ENCODE assay signal across 16 cellular contexts in genomic region chr20:53354314-53354713, GRCh38.
DNase-seq lines count a peak whose midpoint lies in the region; ATAC-seq and TF ChIP-seq lines count a peak whose summit lies in the region.
"Had no signal": no experiment of that assay in that cellular context is flagged by ENCODE, and none has a peak within 500 bp of the region (broad histone marks: within the 10 kb centered on the region; RNA-seq: fewer than 3 reads in every experiment).

No MANE protein-coding gene starts in this region.

- peaks cover 5 to 19% of the 10 kb centered on the region in 2 donors for H3K27me3 Mint-ChIP-seq in stimulated activated naive B cell treated with anti-CD40 and anti-IgM and Interleukin-4, amounts not matched to agents 10 μg/mL and 1 μg/mL and 100 μg/mL, for 72 hours

- DNase-seq in GM12865 (ENCODE audit: low read depth) (peak; percentile 10), DMS114 treated with DMSO at 0.1 percent for 48 hours (lab: John Stamatoyannopoulos, UW; ENCODE audit: unreplicated experiment) (no peak), GM13976 (ENCODE audit: low spot score) (no peak), ovary (no peak)
- no peak for DNase-seq in stimulated activated naive B cell treated with anti-CD40 and anti-IgM and Interleukin-4, amounts not matched to agents 10 μg/mL and 1 μg/mL and 100 μg/mL, for 72 hours
- DNase-seq: C1 segment of cervical spinal cord; Calu3; CD4-positive, alpha-beta memory T cell; COR-L47; DMS153; DND-41; GOT3; HFFc6 had no signal

- H3K79me2 ChIP-seq in OCI-LY3 (ENCODE audit: low read length): no peaks in the 10 kb centered on the region

- in situ Hi-C loops in GM13976 (cut with MboI; ENCODE audit: low sequenced_read_pairs, unreplicated experiment): no loop called here

- 90 to 93% (median 92%) methylated on average over 1 of the region's 1 CpG for WGBS in ovary, 3 donors

- TF ChIP-seq CTCF in GM12865 (IDR thresholded peaks at IDR 0.05; ENCODE audit: insufficient read depth, low read depth, low read length, missing control alignments): no peak
- TF ChIP-seq CTCF in OCI-LY3 (IDR thresholded peaks at IDR 0.05; ENCODE audit: low read depth, low read length): no peak
- no peak for TF ChIP-seq CTCF in GM13976 (IDR thresholded peaks at IDR 0.05; ENCODE audit: borderline replicate concordance, control extremely low read depth, extremely low read depth, insufficient read depth, missing control alignments)
- no peak for TF ChIP-seq CTCF in ovary (IDR thresholded peaks at IDR 0.05)

- H3K27ac ChIP-seq in OCI-LY3 (ENCODE audit: low read length): peak overlapping the region; percentile 60
- no peak overlapping the region for H3K27ac ChIP-seq in ovary

- peaks cover 21% of the 10 kb centered on the region for H3K4me1 ChIP-seq in OCI-LY3 (ENCODE audit: low read length)
- no peaks in the 10 kb centered on the region for H3K4me1 ChIP-seq in ovary (ENCODE audit: insufficient read depth)
- H3K4me1 ChIP-seq: HAP-1 had no signal

- H3K36me3 ChIP-seq in OCI-LY3 (replicated peaks; ENCODE audit: low read depth, low read length) (peaks cover 25% of the 10 kb centered on the region), ovary (no peaks in the 10 kb centered on the region)
- H3K36me3 ChIP-seq: HAP-1 had no signal

- H2AFZ ChIP-seq in OCI-LY3 (ENCODE audit: low read depth, low read length): no peak overlapping the region

- H3K4me3 Mint-ChIP-seq in stimulated activated naive B cell treated with anti-CD40 and anti-IgM and Interleukin-4, amounts not matched to agents 10 μg/mL and 1 μg/mL and 100 μg/mL, for 72 hours: no peak overlapping the region
- H3K4me3 Mint-ChIP-seq: CD4-positive, alpha-beta memory T cell; HFFc6 had no signal

- H3K9me3 ChIP-seq in OCI-LY3 (ENCODE audit: insufficient read depth, low read length) (peaks cover 21% of the 10 kb centered on the region), ovary (no peaks in the 10 kb centered on the region)
- H3K9me3 ChIP-seq: HAP-1 had no signal

- H3K4me3 ChIP-seq in GM12865 (ENCODE audit: low read depth, low read length): no peak overlapping the region
- H3K4me3 ChIP-seq in OCI-LY3 (ENCODE audit: low read length): peak overlapping the region; percentile 43
- H3K4me3 ChIP-seq in ovary: no peak overlapping the region
- H3K4me3 ChIP-seq: HAP-1 had no signal

- H3K4me2 ChIP-seq in OCI-LY3 (ENCODE audit: low read length): peak overlapping the region; percentile 68

- TF ChIP-seq POLR2A in ovary (IDR thresholded peaks at IDR 0.05): no peak

- ATAC-seq in HG03565 (IDR thresholded peaks at IDR 0.05; ENCODE audit: unreplicated experiment): peak; percentile 53
- ATAC-seq in stimulated activated naive B cell treated with anti-CD40 and anti-IgM and Interleukin-4, amounts not matched to agents 10 μg/mL and 1 μg/mL and 100 μg/mL, for 72 hours (replicated peaks): peak; percentile 56 to 71

- no peaks in the 10 kb centered on the region for H3K27me3 ChIP-seq in OCI-LY3 (ENCODE audit: low read depth, low read length)
- no peaks in the 10 kb centered on the region for H3K27me3 ChIP-seq in ovary

- intact Hi-C loops in ovary (cut with DNase I): no loop called here

- H3K27ac Mint-ChIP-seq in stimulated activated naive B cell treated with anti-CD40 and anti-IgM and Interleukin-4, amounts not matched to agents 10 μg/mL and 1 μg/mL and 100 μg/mL, for 72 hours: no peak overlapping the region
- H3K27ac Mint-ChIP-seq: CD4-positive, alpha-beta memory T cell; HFFc6 had no signal

- H3K36me3 Mint-ChIP-seq in stimulated activated naive B cell treated with anti-CD40 and anti-IgM and Interleukin-4, amounts not matched to agents 10 μg/mL and 1 μg/mL and 100 μg/mL, for 72 hours: no peaks in the 10 kb centered on the region

- H3K9ac ChIP-seq in OCI-LY3 (ENCODE audit: low read length): no peak overlapping the region

- TF ChIP-seq EP300 in ovary (IDR thresholded peaks at IDR 0.05): no peak

- peaks cover 5 to 9% of the 10 kb centered on the region in 2 donors for H3K4me1 Mint-ChIP-seq in stimulated activated naive B cell treated with anti-CD40 and anti-IgM and Interleukin-4, amounts not matched to agents 10 μg/mL and 1 μg/mL and 100 μg/mL, for 72 hours

- H4K20me1 ChIP-seq in OCI-LY3 (ENCODE audit: insufficient read depth, low read length): no peaks in the 10 kb centered on the region

- peaks cover 5 to 8% of the 10 kb centered on the region in 2 donors for H3K9me3 Mint-ChIP-seq in stimulated activated naive B cell treated with anti-CD40 and anti-IgM and Interleukin-4, amounts not matched to agents 10 μg/mL and 1 μg/mL and 100 μg/mL, for 72 hours
